ENCODE assay signal across 2 cellular contexts in genomic region chr14:97058589-97058988, GRCh38.
TF ChIP-seq lines count a peak whose summit lies in the region.

No MANE protein-coding gene starts in this region.

TF ChIP-seq in K562, 482 proteins besides CTCF, POLR2A, EP300 and RAD21:
- TF ChIP-seq SFPQ (IDR thresholded peaks at IDR 0.05; ENCODE audit: low read depth, low read length) (no peak), ZNF134 (CRISPR knock-in tag; conservative IDR thresholded peaks at IDR 0.05) (peak; percentile 75), HNRNPLL (IDR thresholded peaks at IDR 0.05; ENCODE audit: low read depth, low read length, poor library complexity, severe bottlenecking) (no peak)

TF ChIP-seq in neural cell, 6 proteins besides CTCF, POLR2A, EP300 and RAD21 (continued from another document):
- TF ChIP-seq, protein P1, sequence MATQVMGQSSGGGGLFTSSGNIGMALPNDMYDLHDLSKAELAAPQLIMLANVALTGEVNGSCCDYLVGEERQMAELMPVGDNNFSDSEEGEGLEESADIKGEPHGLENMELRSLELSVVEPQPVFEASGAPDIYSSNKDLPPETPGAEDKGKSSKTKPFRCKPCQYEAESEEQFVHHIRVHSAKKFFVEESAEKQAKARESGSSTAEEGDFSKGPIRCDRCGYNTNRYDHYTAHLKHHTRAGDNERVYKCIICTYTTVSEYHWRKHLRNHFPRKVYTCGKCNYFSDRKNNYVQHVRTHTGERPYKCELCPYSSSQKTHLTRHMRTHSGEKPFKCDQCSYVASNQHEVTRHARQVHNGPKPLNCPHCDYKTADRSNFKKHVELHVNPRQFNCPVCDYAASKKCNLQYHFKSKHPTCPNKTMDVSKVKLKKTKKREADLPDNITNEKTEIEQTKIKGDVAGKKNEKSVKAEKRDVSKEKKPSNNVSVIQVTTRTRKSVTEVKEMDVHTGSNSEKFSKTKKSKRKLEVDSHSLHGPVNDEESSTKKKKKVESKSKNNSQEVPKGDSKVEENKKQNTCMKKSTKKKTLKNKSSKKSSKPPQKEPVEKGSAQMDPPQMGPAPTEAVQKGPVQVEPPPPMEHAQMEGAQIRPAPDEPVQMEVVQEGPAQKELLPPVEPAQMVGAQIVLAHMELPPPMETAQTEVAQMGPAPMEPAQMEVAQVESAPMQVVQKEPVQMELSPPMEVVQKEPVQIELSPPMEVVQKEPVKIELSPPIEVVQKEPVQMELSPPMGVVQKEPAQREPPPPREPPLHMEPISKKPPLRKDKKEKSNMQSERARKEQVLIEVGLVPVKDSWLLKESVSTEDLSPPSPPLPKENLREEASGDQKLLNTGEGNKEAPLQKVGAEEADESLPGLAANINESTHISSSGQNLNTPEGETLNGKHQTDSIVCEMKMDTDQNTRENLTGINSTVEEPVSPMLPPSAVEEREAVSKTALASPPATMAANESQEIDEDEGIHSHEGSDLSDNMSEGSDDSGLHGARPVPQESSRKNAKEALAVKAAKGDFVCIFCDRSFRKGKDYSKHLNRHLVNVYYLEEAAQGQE (IDR thresholded peaks at IDR 0.05; ENCODE audit: borderline replicate concordance), result no peak
- TF ChIP-seq POLR2AphosphoS5 (IDR thresholded peaks at IDR 0.05) (no peak), SMC3 (conservative IDR thresholded peaks at IDR 0.05; ENCODE audit: poor library complexity) (no peak)
